In genomic region chr19:47112166-47112663, GRCh38 we compare ENCODE assay signal across 8 cellular contexts. TPM values are rescaled to one million over a fixed set of nuclear protein-coding genes. Genes with fewer than 3 reads are reported as not detected.
DNase-seq lines count a peak whose midpoint lies in the region; ATAC-seq, FAIRE-seq and TF ChIP-seq lines count a peak whose summit lies in the region.

No MANE protein-coding gene starts in this region.

- H3K36me3 ChIP-seq in keratinocyte (ENCODE audit: control insufficient read depth in 2 of 2, extremely low read depth in 1 of 2, insufficient read depth in 2 of 2, low read length in 2 of 2): peaks cover 4 to 17% of the 10 kb centered on the region in 2 experiments

- in situ Hi-C loops in G401 (cut with HindIII; ENCODE audit: low sequenced_read_pairs): no loop called here

- H3K27me3 ChIP-seq in keratinocyte (ENCODE audit: control insufficient read depth, extremely low read depth, insufficient read depth, low read length): no peaks in the 10 kb centered on the region

- peak overlapping the region; percentile 94 for H3K4me2 ChIP-seq in keratinocyte (ENCODE audit: control insufficient read depth, extremely low read depth, insufficient read depth, low read depth, low read length)

- H2AFZ ChIP-seq in keratinocyte (ENCODE audit: control insufficient read depth, low read length): peak overlapping the region; percentile 37

- H3K4me1 ChIP-seq in keratinocyte (ENCODE audit: control insufficient read depth, extremely low read depth, insufficient read depth, low read length): peaks cover 40% of the 10 kb centered on the region

- no peak for FAIRE-seq in keratinocyte (lab: Jason Lieb, UNC)

- peak overlapping the region; percentile 99 for H3K9ac ChIP-seq in keratinocyte (ENCODE audit: control insufficient read depth, extremely low read depth, insufficient read depth, low read length)

- H3K27ac ChIP-seq in caudate nucleus (ENCODE audit: low read depth, low read length) (peak overlapping the region; percentile 99), keratinocyte (ENCODE audit: control insufficient read depth, insufficient read depth, low read length) (peak overlapping the region; percentile 99)

- DNase-seq in G401 (ENCODE audit: low spot score): peak; percentile 81
- DNase-seq in NCI-H2196 (lab: John Stamatoyannopoulos, UW; ENCODE audit: unreplicated experiment): peak; percentile 88
- peak; percentile 76 for DNase-seq in activated CD4-positive, CD25-positive, alpha-beta regulatory T cell treated with anti-CD3 and anti-CD28 coated beads, Interleukin-2, amount 50 U/mL, for 16 hours (ENCODE audit: low read depth, low spot score)
- peak in 59 of 61 donors; percentile 19 to 91 (median 77) for DNase-seq in caudate nucleus (lab: John Stamatoyannopoulos, UW)
- peak; percentile 50 for DNase-seq in keratinocyte (ENCODE audit: low read depth, low spot score)
- peak; percentile 70 to 82 (median 78) for DNase-seq in stimulated activated CD4-positive, alpha-beta T cell treated with anti-CD3 and anti-CD28 coated beads, Interleukin-12 subunit alpha, Interleukin-12 subunit beta, amount 100 ng/mL, for 48 hours (ENCODE audit: low read depth in 2 of 3, low spot score in 1 of 3)
- DNase-seq in 8988T: no peak

- dilution Hi-C loops in keratinocyte (cut with MboI; ENCODE audit: extremely low pct_ligation_motif_present, low sequenced_read_pairs): no loop called here

- H3K9me3 ChIP-seq in keratinocyte (ENCODE audit: control insufficient read depth, low read depth, low read length): no peaks in the 10 kb centered on the region

- peak overlapping the region; percentile 87 to 94 (median 89) for H3K4me3 ChIP-seq in keratinocyte (ENCODE audit: control insufficient read depth in 2 of 3, extremely low read depth in 1 of 3, insufficient read depth in 2 of 3, low read depth in 1 of 3, low read length in 3 of 3)

- no peaks in the 10 kb centered on the region for H3K9me1 ChIP-seq in keratinocyte (ENCODE audit: control insufficient read depth, extremely low read depth, insufficient read depth, low read length)

- no peaks in the 10 kb centered on the region for H4K20me1 ChIP-seq in keratinocyte (ENCODE audit: control insufficient read depth, extremely low read depth, insufficient read depth, low read length)

- ATAC-seq in HG02852 (IDR thresholded peaks at IDR 0.05; ENCODE audit: unreplicated experiment): peak; percentile 21

- no peak for TF ChIP-seq CTCF in keratinocyte (optimal IDR thresholded peaks at IDR 0.05 in 1 of 3, IDR thresholded peaks at IDR 0.05 in 1 of 3, conservative IDR thresholded peaks at IDR 0.05 in 1 of 3; ENCODE audit: extremely low read depth in 1 of 3, insufficient read depth in 2 of 3, low read length in 3 of 3)

- peaks cover 37% of the 10 kb centered on the region for H3K79me2 ChIP-seq in keratinocyte (ENCODE audit: control insufficient read depth, insufficient read depth, low read length)

RNA-seq across cellular contexts. Expression of gene ZC3H4, which starts 1.4 kb away (rescaled TPM):
- 12.4 and 16.8 TPM in 2 replicates for total RNA-seq in G401 (2014; rRNA removed; shearing (Covaris generic))
- polyA plus RNA-seq in keratinocyte: 2.9 to 12.6 TPM (median 5.6 TPM) in 3 replicates
- 14.6 TPM for polyA plus RNA-seq in keratinocyte (2011; ENCODE audit: low read depth)
- 5.8 and 6.6 TPM in 2 replicates for polyA plus RNA-seq in keratinocyte (2011; cell fraction: cytosol; rRNA removed)
- 21.0 and 21.7 TPM in 2 replicates for polyA plus RNA-seq in keratinocyte (2011; cell fraction: nucleus; rRNA removed)
- 11.7 and 33.6 TPM in 2 replicates for polyA plus RNA-seq in keratinocyte (2012; ENCODE audit: low replicate concordance)
- polyA minus RNA-seq in keratinocyte: 4.5 to 37.4 TPM (median 8.4 TPM) in 3 replicates
- polyA minus RNA-seq in keratinocyte (2011; cell fraction: cytosol; rRNA and poly(A)+ RNA removed): 13.8 TPM
- 13.6 and 27.9 TPM in 2 replicates for polyA minus RNA-seq in keratinocyte (2011; cell fraction: nucleus; rRNA and poly(A)+ RNA removed)

RNA-seq across cellular contexts. Expression of gene SAE1, which starts 18.4 kb away (rescaled TPM):
- 603 and 649 TPM in 2 replicates for total RNA-seq in G401 (2014; rRNA removed; shearing (Covaris generic))
- polyA plus RNA-seq in keratinocyte: 58.7 to 107 TPM (median 102 TPM) in 3 replicates
- polyA plus RNA-seq in keratinocyte (2011; ENCODE audit: low read depth): 22.6 TPM
- polyA plus RNA-seq in keratinocyte (2011; cell fraction: cytosol; rRNA removed): 78.1 and 80.2 TPM in 2 replicates
- polyA plus RNA-seq in keratinocyte (2011; cell fraction: nucleus; rRNA removed): 51.1 and 61.4 TPM in 2 replicates
- 47.7 and 86.4 TPM in 2 replicates for polyA plus RNA-seq in keratinocyte (2012; ENCODE audit: low replicate concordance)
- 41.4 to 55.0 TPM (median 42.4 TPM) in 3 replicates for polyA minus RNA-seq in keratinocyte
- polyA minus RNA-seq in keratinocyte (2011; cell fraction: cytosol; rRNA and poly(A)+ RNA removed): 32.4 TPM
- polyA minus RNA-seq in keratinocyte (2011; cell fraction: nucleus; rRNA and poly(A)+ RNA removed): 11.6 and 20.2 TPM in 2 replicates
